ENCODE assay signal across 9 cellular contexts in genomic region chr10:103896225-103896624, GRCh38. TPM values are rescaled to one million over a fixed set of nuclear protein-coding genes. Genes with fewer than 3 reads are reported as not detected.
DNase-seq lines count a peak whose midpoint lies in the region; ATAC-seq and TF ChIP-seq lines count a peak whose summit lies in the region.
"Had no signal": no experiment of that assay in that cellular context is flagged by ENCODE, and none has a peak within 500 bp of the region (broad histone marks: within the 10 kb centered on the region; RNA-seq: fewer than 3 reads in every experiment).

No MANE protein-coding gene starts in this region.

- no peak overlapping the region for H3K4me3 Mint-ChIP-seq in activated naive CD8-positive, alpha-beta T cell

- intact Hi-C loops in right cardiac atrium (cut with DNase I) = loop anchor here in 2 of 4 donors (10.0 kb wide), 2 partner anchors 69 to 309 kb away; partner anchors contain the start of gene SLK (in 1 of the 2)

- no peak overlapping the region for H3K4me3 ChIP-seq in SK-N-SH (ENCODE audit: low read depth in 2 of 2, low read length in 1 of 2)
- no peak overlapping the region for H3K4me3 ChIP-seq in right cardiac atrium (ENCODE audit: low read length)
- no peak overlapping the region for H3K4me3 ChIP-seq in stomach smooth muscle (ENCODE audit: low read length in 2 of 2)

- H3K27ac ChIP-seq in SK-N-SH (ENCODE audit: low read depth in 2 of 2, low read length in 1 of 2) (peak overlapping the region in 1 of 2 experiments; percentile 80; a peak in 2 of 4 replicates), right cardiac atrium (ENCODE audit: low read length) (peak overlapping the region; percentile 76), stomach smooth muscle (ENCODE audit: low read length) (peak overlapping the region; percentile 49)

- H3K27ac Mint-ChIP-seq in activated naive CD8-positive, alpha-beta T cell = peak overlapping the region; percentile 82

- H3K9me3 ChIP-seq in SK-N-SH = no peaks in the 10 kb centered on the region
- H3K9me3 ChIP-seq in right cardiac atrium (ENCODE audit: control insufficient read depth, low read length) = no peaks in the 10 kb centered on the region
- H3K9me3 ChIP-seq in stomach smooth muscle (ENCODE audit: control insufficient read depth in 2 of 2, low read length in 2 of 2) = no peaks in the 10 kb centered on the region

- no peak for TF ChIP-seq CTCF in SK-N-SH (IDR thresholded peaks at IDR 0.05)

- TF ChIP-seq RAD21 in SK-N-SH (IDR thresholded peaks at IDR 0.05; ENCODE audit: low read length) = no peak

- POLR2A ChIA-PET in SK-N-SH (lab: Yijun Ruan, JAX) = no interaction called here

- DNase-seq in SK-N-SH (no peak), right cardiac atrium (no peak), KG1 (lab: John Stamatoyannopoulos, UW) (no peak)
- DNase-seq: NCI-H2107 had no signal

- CTCF ChIA-PET in SK-N-SH (lab: Yijun Ruan, JAX) = no interaction called here

- H3K4me2 ChIP-seq in SK-N-SH = 0 out of 2 replicates have a peak overlapping the region, but pooled peaks have one; percentile 36

- H3K36me3 Mint-ChIP-seq in activated naive CD8-positive, alpha-beta T cell = no peaks in the 10 kb centered on the region

- TF ChIP-seq EP300 in SK-N-SH (IDR thresholded peaks at IDR 0.05; ENCODE audit: borderline replicate concordance in 1 of 2, low read depth in 1 of 2, low read length in 1 of 2) = no peak

- H3K9me2 ChIP-seq in SK-N-SH = no peaks in the 10 kb centered on the region

- H2AFZ ChIP-seq in SK-N-SH (ENCODE audit: low read depth) = no peak overlapping the region

- no peak overlapping the region for H3K9ac ChIP-seq in SK-N-SH
- no peak overlapping the region for H3K9ac ChIP-seq in stomach smooth muscle (ENCODE audit: low read length in 2 of 2)

- H3K4me1 Mint-ChIP-seq in activated naive CD8-positive, alpha-beta T cell (ENCODE audit: low read depth) = peaks cover 42% of the 10 kb centered on the region

- no peaks in the 10 kb centered on the region for H3K27me3 Mint-ChIP-seq in activated naive CD8-positive, alpha-beta T cell

- H3K4me1 ChIP-seq in SK-N-SH (ENCODE audit: control insufficient read depth in 1 of 2, insufficient read depth in 2 of 2, low read depth in 1 of 2, low read length in 1 of 2) (peaks cover 0 to 22% of the 10 kb centered on the region in 2 experiments), right cardiac atrium (ENCODE audit: control insufficient read depth, insufficient read depth, low read length) (peaks cover 6% of the 10 kb centered on the region), stomach smooth muscle (ENCODE audit: control insufficient read depth, insufficient read depth, low read length) (peaks cover 22% of the 10 kb centered on the region)

- 77% methylated on average over 5 of the region's 5 CpGs for WGBS in SK-N-SH (ENCODE audit: low lambda C conversion rate)
- WGBS in right cardiac atrium = 51% methylated on average over 5 of the region's 5 CpGs

- H3K27me3 ChIP-seq in SK-N-SH (ENCODE audit: insufficient read depth) = no peaks in the 10 kb centered on the region
- H3K27me3 ChIP-seq in right cardiac atrium (ENCODE audit: control insufficient read depth, insufficient read depth) = no peaks in the 10 kb centered on the region
- H3K27me3 ChIP-seq in stomach smooth muscle (ENCODE audit: control insufficient read depth in 1 of 2, insufficient read depth in 2 of 2, low read length in 2 of 2) = no peaks in the 10 kb centered on the region

- H3K36me3 ChIP-seq in SK-N-SH (replicated peaks in 1 of 2; ENCODE audit: control insufficient read depth in 1 of 2, insufficient read depth in 2 of 2, low read length in 1 of 2) = peaks cover 32 to 42% of the 10 kb centered on the region in 2 experiments
- H3K36me3 ChIP-seq in stomach smooth muscle (ENCODE audit: control insufficient read depth in 2 of 2, insufficient read depth in 2 of 2, low read length in 2 of 2) = peaks cover 19 to 32% of the 10 kb centered on the region in 2 donors

- H3K79me2 ChIP-seq in SK-N-SH (ENCODE audit: insufficient read depth) = no peaks in the 10 kb centered on the region

- H3F3A ChIP-seq in SK-N-SH (replicated peaks; ENCODE audit: insufficient read depth) = peaks cover 10% of the 10 kb centered on the region

- H3K9me3 Mint-ChIP-seq in activated naive CD8-positive, alpha-beta T cell (ENCODE audit: low read depth) = no peaks in the 10 kb centered on the region

- no peaks in the 10 kb centered on the region for H4K20me1 ChIP-seq in SK-N-SH (ENCODE audit: insufficient read depth)

- no peak for ATAC-seq in SK-N-SH treated with all-trans-retinoic acid at 6 μM for 48 hours
- ATAC-seq in right cardiac atrium = peak in 1 of 2 donors; percentile 41
- no peak for ATAC-seq in GM18909 (IDR thresholded peaks at IDR 0.05; ENCODE audit: poor library complexity, unreplicated experiment)
- ATAC-seq in HG03135 (IDR thresholded peaks at IDR 0.05; ENCODE audit: unreplicated experiment) = no peak

TF ChIP-seq in SK-N-SH, 30 proteins besides CTCF, POLR2A, EP300 and RAD21 (continues in another document):
- TF ChIP-seq MAX (IDR thresholded peaks at IDR 0.05; ENCODE audit: low read depth) (no peak), GABPA (IDR thresholded peaks at IDR 0.05; ENCODE audit: low read depth) (no peak), GATA2 (CRISPR knock-in tag; IDR thresholded peaks at IDR 0.05) (no peak), ZBTB33 (IDR thresholded peaks at IDR 0.05; ENCODE audit: borderline replicate concordance, low read depth) (no peak), JUND (IDR thresholded peaks at IDR 0.05) (no peak), TAF1 (IDR thresholded peaks at IDR 0.05; ENCODE audit: borderline replicate concordance, low read depth, low read length) (no peak)

TF ChIP-seq in SK-N-SH treated with all-trans-retinoic acid at 6 μM for 48 hours, 23 proteins besides CTCF, POLR2A, EP300 and RAD21 (continues in another document):
- TF ChIP-seq ISL1 (CRISPR knock-in tag; IDR thresholded peaks at IDR 0.05) = no peak
- TF ChIP-seq, protein P1, sequence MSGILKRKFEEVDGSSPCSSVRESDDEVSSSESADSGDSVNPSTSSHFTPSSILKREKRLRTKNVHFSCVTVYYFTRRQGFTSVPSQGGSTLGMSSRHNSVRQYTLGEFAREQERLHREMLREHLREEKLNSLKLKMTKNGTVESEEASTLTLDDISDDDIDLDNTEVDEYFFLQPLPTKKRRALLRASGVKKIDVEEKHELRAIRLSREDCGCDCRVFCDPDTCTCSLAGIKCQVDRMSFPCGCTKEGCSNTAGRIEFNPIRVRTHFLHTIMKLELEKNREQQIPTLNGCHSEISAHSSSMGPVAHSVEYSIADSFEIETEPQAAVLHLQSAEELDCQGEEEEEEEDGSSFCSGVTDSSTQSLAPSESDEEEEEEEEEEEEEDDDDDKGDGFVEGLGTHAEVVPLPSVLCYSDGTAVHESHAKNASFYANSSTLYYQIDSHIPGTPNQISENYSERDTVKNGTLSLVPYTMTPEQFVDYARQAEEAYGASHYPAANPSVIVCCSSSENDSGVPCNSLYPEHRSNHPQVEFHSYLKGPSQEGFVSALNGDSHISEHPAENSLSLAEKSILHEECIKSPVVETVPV (CRISPR knock-in tag; IDR thresholded peaks at IDR 0.05) = no peak
- TF ChIP-seq RARB (CRISPR knock-in tag; IDR thresholded peaks at IDR 0.05) = no peak
- no peak for TF ChIP-seq ARNTL (CRISPR knock-in tag; IDR thresholded peaks at IDR 0.05; ENCODE audit: borderline replicate concordance, low read depth)
- TF ChIP-seq, protein P2, sequence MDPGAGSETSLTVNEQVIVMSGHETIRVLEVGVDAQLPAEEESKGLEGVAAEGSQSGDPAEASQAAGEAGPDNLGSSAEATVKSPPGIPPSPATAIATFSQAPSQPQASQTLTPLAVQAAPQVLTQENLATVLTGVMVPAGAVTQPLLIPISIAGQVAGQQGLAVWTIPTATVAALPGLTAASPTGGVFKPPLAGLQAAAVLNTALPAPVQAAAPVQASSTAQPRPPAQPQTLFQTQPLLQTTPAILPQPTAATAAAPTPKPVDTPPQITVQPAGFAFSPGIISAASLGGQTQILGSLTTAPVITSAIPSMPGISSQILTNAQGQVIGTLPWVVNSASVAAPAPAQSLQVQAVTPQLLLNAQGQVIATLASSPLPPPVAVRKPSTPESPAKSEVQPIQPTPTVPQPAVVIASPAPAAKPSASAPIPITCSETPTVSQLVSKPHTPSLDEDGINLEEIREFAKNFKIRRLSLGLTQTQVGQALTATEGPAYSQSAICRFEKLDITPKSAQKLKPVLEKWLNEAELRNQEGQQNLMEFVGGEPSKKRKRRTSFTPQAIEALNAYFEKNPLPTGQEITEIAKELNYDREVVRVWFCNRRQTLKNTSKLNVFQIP (CRISPR knock-in tag; IDR thresholded peaks at IDR 0.05; ENCODE audit: borderline replicate concordance, low read depth) = no peak
- TF ChIP-seq ZNF565 (CRISPR knock-in tag; conservative IDR thresholded peaks at IDR 0.05; ENCODE audit: low read depth) = no peak
- no peak for TF ChIP-seq TCF4 (CRISPR knock-in tag; IDR thresholded peaks at IDR 0.05; ENCODE audit: borderline replicate concordance)
- no peak for TF ChIP-seq ESRRG (CRISPR knock-in tag; IDR thresholded peaks at IDR 0.05)
- TF ChIP-seq SNAI2 (CRISPR knock-in tag; IDR thresholded peaks at IDR 0.05) = no peak
- TF ChIP-seq BACH2 (CRISPR knock-in tag; IDR thresholded peaks at IDR 0.05; ENCODE audit: borderline replicate concordance) = no peak

RNA-seq across cellular contexts. Expression of gene STN1, which starts 21.8 kb away (rescaled TPM):
- polyA plus RNA-seq in SK-N-SH (2012; rRNA removed) (22.1 and 24.7 TPM in 2 replicates), right cardiac atrium (26.8 TPM)
- polyA plus RNA-seq in SK-N-SH (2012; cell fraction: cytosol; rRNA removed) = 28.2 and 28.6 TPM in 2 replicates
- 11.1 and 13.0 TPM in 2 replicates for polyA plus RNA-seq in SK-N-SH (2012; cell fraction: nucleus; rRNA removed)
- total RNA-seq in right cardiac atrium = 10 to 100 TPM; 24.3 to 26.8 (median 25.1) TPM

RNA-seq across cellular contexts. Expression of gene SH3PXD2A, which starts 40.8 kb away (rescaled TPM):
- polyA plus RNA-seq in SK-N-SH (2012; rRNA removed) (2.1 and 2.5 TPM in 2 replicates), right cardiac atrium (13.5 TPM)
- polyA plus RNA-seq in SK-N-SH (2012; cell fraction: cytosol; rRNA removed) = 1.7 and 2.5 TPM in 2 replicates
- polyA plus RNA-seq in SK-N-SH (2012; cell fraction: nucleus; rRNA removed) = 5.5 and 5.7 TPM in 2 replicates
- total RNA-seq in right cardiac atrium = 10 to 100 TPM; 30.2 to 31.7 (median 31.0) TPM
